Comparison of ENCODE assay signal across 13 cellular contexts in genomic region chr1:167616521-167616920, GRCh38. TPM values are rescaled to one million over a fixed set of nuclear protein-coding genes. Genes with fewer than 3 reads are reported as not detected.
DNase-seq lines count a peak whose midpoint lies in the region; ATAC-seq and TF ChIP-seq lines count a peak whose summit lies in the region.
"Had no signal": no experiment of that assay in that cellular context is flagged by ENCODE, and none has a peak within 500 bp of the region (broad histone marks: within the 10 kb centered on the region; RNA-seq: fewer than 3 reads in every experiment).

No MANE protein-coding gene starts in this region.

- H3K9me3 Mint-ChIP-seq in activated T-cell treated with anti-CD3 and anti-CD28 coated beads, Interleukin-2, amount 50 U/mL, for 24 hours, result peaks cover 9% of the 10 kb centered on the region
- H3K9me3 Mint-ChIP-seq in stimulated activated memory B cell treated with anti-CD40 and anti-IgM and Interleukin-4, amounts not matched to agents 10 μg/mL and 1 μg/mL and 100 μg/mL, for 72 hours, result no peaks in the 10 kb centered on the region

- H3K36me3 ChIP-seq in Peyer's patch, result no peaks in the 10 kb centered on the region
- H3K36me3 ChIP-seq in esophagus squamous epithelium, result no peaks in the 10 kb centered on the region
- H3K36me3 ChIP-seq: HAP-1 had no signal

- peak overlapping the region; percentile 54 to 85 (median 79) for H3K27ac ChIP-seq in Peyer's patch
- peak overlapping the region; percentile 53 to 87 (median 65) for H3K27ac ChIP-seq in esophagus squamous epithelium

- no peak for DNase-seq in activated T-cell treated with anti-CD3 and anti-CD28 coated beads, Interleukin-2, amount 50 U/mL, for 24 hours
- DNase-seq in activated T-cell treated with anti-CD3 and anti-CD28 coated beads, Interleukin-2, amount 50 U/mL, for 1 hour, result no peak
- DNase-seq in Peyer's patch (peak in 1 of 3 donors; percentile 14), esophagus squamous epithelium (lab: John Stamatoyannopoulos, UW) (no peak), KG1 (lab: John Stamatoyannopoulos, UW) (no peak), GF-D8 (lab: John Stamatoyannopoulos, UW) (no peak)
- DNase-seq: mucosa of descending colon; NCI-H526 treated with DMSO at 0.1 percent for 48 hours; SK-N-SH; stimulated activated CD4-positive, alpha-beta T cell treated with anti-CD3 and anti-CD28 coated beads, Interleukin-1b, Interleukin-23, amount 100 ng/mL, for 48 hours had no signal

- no peak for TF ChIP-seq POLR2A in Peyer's patch (IDR thresholded peaks at IDR 0.05)
- no peak for TF ChIP-seq POLR2A in esophagus squamous epithelium (IDR thresholded peaks at IDR 0.05)

- H3K4me3 Mint-ChIP-seq in activated T-cell treated with anti-CD3 and anti-CD28 coated beads, Interleukin-2, amount 50 U/mL, for 24 hours, result peak overlapping the region; percentile 51
- H3K4me3 Mint-ChIP-seq in stimulated activated memory B cell treated with anti-CD40 and anti-IgM and Interleukin-4, amounts not matched to agents 10 μg/mL and 1 μg/mL and 100 μg/mL, for 72 hours, result peak overlapping the region; percentile 61

- H3K27me3 Mint-ChIP-seq in activated T-cell treated with anti-CD3 and anti-CD28 coated beads, Interleukin-2, amount 50 U/mL, for 24 hours, result no peaks in the 10 kb centered on the region
- H3K27me3 Mint-ChIP-seq in stimulated activated memory B cell treated with anti-CD40 and anti-IgM and Interleukin-4, amounts not matched to agents 10 μg/mL and 1 μg/mL and 100 μg/mL, for 72 hours, result no peaks in the 10 kb centered on the region

- no peak for TF ChIP-seq CTCF in Peyer's patch (IDR thresholded peaks at IDR 0.05)
- no peak for TF ChIP-seq CTCF in esophagus squamous epithelium (IDR thresholded peaks at IDR 0.05)

- H3K27me3 ChIP-seq in Peyer's patch, result no peaks in the 10 kb centered on the region
- no peaks in the 10 kb centered on the region for H3K27me3 ChIP-seq in esophagus squamous epithelium

- no peaks in the 10 kb centered on the region for H3K9me3 ChIP-seq in Peyer's patch
- H3K9me3 ChIP-seq in esophagus squamous epithelium, result peaks cover 0 to 11% (median 9%) of the 10 kb centered on the region in 3 donors

- no peak for ATAC-seq in stimulated activated memory B cell treated with anti-CD40 and anti-IgM and Interleukin-4, amounts not matched to agents 10 μg/mL and 1 μg/mL and 100 μg/mL, for 72 hours
- no peak for ATAC-seq in HG03469 (IDR thresholded peaks at IDR 0.05; ENCODE audit: unreplicated experiment)

- H3K27ac Mint-ChIP-seq in activated T-cell treated with anti-CD3 and anti-CD28 coated beads, Interleukin-2, amount 50 U/mL, for 24 hours, result peak overlapping the region; percentile 89
- peak overlapping the region; percentile 81 for H3K27ac Mint-ChIP-seq in stimulated activated memory B cell treated with anti-CD40 and anti-IgM and Interleukin-4, amounts not matched to agents 10 μg/mL and 1 μg/mL and 100 μg/mL, for 72 hours

- intact Hi-C loops in esophagus squamous epithelium (cut with DNase I), result no loop called here

- WGBS in esophagus squamous epithelium, 2 donors, result 80 to 86% methylated on average over 8 of the region's 8 CpGs

- peaks cover 47% of the 10 kb centered on the region for H3K4me1 Mint-ChIP-seq in activated T-cell treated with anti-CD3 and anti-CD28 coated beads, Interleukin-2, amount 50 U/mL, for 24 hours (ENCODE audit: low read depth)
- peaks cover 73% of the 10 kb centered on the region for H3K4me1 Mint-ChIP-seq in stimulated activated memory B cell treated with anti-CD40 and anti-IgM and Interleukin-4, amounts not matched to agents 10 μg/mL and 1 μg/mL and 100 μg/mL, for 72 hours

- no peaks in the 10 kb centered on the region for H3K36me3 Mint-ChIP-seq in activated T-cell treated with anti-CD3 and anti-CD28 coated beads, Interleukin-2, amount 50 U/mL, for 24 hours (ENCODE audit: low read depth)
- no peaks in the 10 kb centered on the region for H3K36me3 Mint-ChIP-seq in stimulated activated memory B cell treated with anti-CD40 and anti-IgM and Interleukin-4, amounts not matched to agents 10 μg/mL and 1 μg/mL and 100 μg/mL, for 72 hours

- peaks cover 0 to 19% (median 18%) of the 10 kb centered on the region in 4 donors for H3K4me1 ChIP-seq in Peyer's patch
- peaks cover 7 to 29% (median 10%) of the 10 kb centered on the region in 3 donors for H3K4me1 ChIP-seq in esophagus squamous epithelium

- H3K4me3 ChIP-seq in Peyer's patch (peak overlapping the region in 1 of 4 donors; percentile 6), esophagus squamous epithelium (no peak overlapping the region)
- H3K4me3 ChIP-seq: HAP-1, mucosa of descending colon had no signal

RNA-seq across cellular contexts. Expression of gene RCSD1, which starts 13.5 kb away (rescaled TPM):
- total RNA-seq in Peyer's patch (10 to 100 TPM in 3 of 4 donors, 1 to 10 TPM in 1; 6.7 to 95.7 (median 11.5) TPM), esophagus squamous epithelium (10 to 100 TPM in 1 of 4 donors, 1 to 10 TPM in 3; 1.2 to 17.7 (median 3.4) TPM)
